ENCODE assay signal across 8 cellular contexts in the genomic region with DNA sequence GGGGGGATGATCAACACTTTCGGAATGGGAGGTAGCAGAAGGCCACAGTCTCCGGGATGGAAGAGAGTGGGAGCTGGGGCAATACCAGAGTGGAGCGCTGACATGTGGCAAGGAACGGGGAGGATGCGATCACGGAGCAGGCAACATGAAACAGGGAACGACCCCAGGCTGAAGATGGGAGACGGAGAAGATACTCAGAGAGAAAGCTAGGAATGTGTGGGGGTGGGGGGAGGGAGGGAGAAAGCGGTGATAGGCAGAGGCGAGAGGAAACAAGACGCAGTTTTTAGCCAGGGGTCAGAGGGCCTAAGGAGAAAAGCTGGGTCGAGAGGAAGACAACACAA. TPM values are rescaled to one million over a fixed set of nuclear protein-coding genes. Genes with fewer than 3 reads are reported as not detected.
DNase-seq lines count a peak whose midpoint lies in the region; TF ChIP-seq lines count a peak whose summit lies in the region.

No MANE protein-coding gene starts in this region.

- H3K4me3 ChIP-seq in MG63, result peak overlapping the region; percentile 86
- peak overlapping the region; percentile 87 to 99 for H3K4me3 ChIP-seq in duodenal mucosa (ENCODE audit: low read depth in 1 of 2, low read length in 2 of 2)
- peak overlapping the region; percentile 75 to 96 for H3K4me3 ChIP-seq in mesenchymal stem cell (ENCODE audit: insufficient read depth in 1 of 2, low read depth in 1 of 2, low read length in 2 of 2)

- H2AK5ac ChIP-seq in mesenchymal stem cell (ENCODE audit: low read length, severe bottlenecking), result no peak overlapping the region

- peak overlapping the region; percentile 26 to 99 for H3K4ac ChIP-seq in mesenchymal stem cell (ENCODE audit: low read depth in 1 of 2, low read length in 2 of 2)

- H3K4me1 Mint-ChIP-seq in chondrocyte (ENCODE audit: low read depth), result peaks cover 29% of the 10 kb centered on the region

- peak overlapping the region; percentile 91 for H4K91ac ChIP-seq in mesenchymal stem cell (ENCODE audit: low read length)

- H3K4me1 ChIP-seq in duodenal mucosa (ENCODE audit: control insufficient read depth in 1 of 2, insufficient read depth in 2 of 2, low read length in 2 of 2), result peaks cover 16 to 28% of the 10 kb centered on the region in 2 donors
- no peaks in the 10 kb centered on the region for H3K4me1 ChIP-seq in mesenchymal stem cell (ENCODE audit: control insufficient read depth, insufficient read depth, low read depth, low read length)

- H2BK5ac ChIP-seq in mesenchymal stem cell (ENCODE audit: low read depth, low read length, poor library complexity, severe bottlenecking), result peak overlapping the region; percentile 67

- peaks cover 5% of the 10 kb centered on the region for H3K79me1 ChIP-seq in mesenchymal stem cell (replicated peaks; ENCODE audit: low read length, poor library complexity, severe bottlenecking)

- H3K18ac ChIP-seq in mesenchymal stem cell (ENCODE audit: low read depth in 1 of 2, low read length in 2 of 2), result peak overlapping the region; percentile 10 to 99

- H3K27me3 ChIP-seq in MG63, result no peaks in the 10 kb centered on the region
- no peaks in the 10 kb centered on the region for H3K27me3 ChIP-seq in duodenal mucosa (ENCODE audit: control insufficient read depth in 1 of 2, insufficient read depth in 2 of 2, low read length in 2 of 2)
- no peaks in the 10 kb centered on the region for H3K27me3 ChIP-seq in mesenchymal stem cell (ENCODE audit: control insufficient read depth in 1 of 2, insufficient read depth in 1 of 2, low read length in 2 of 2)

- no peaks in the 10 kb centered on the region for H3K27me3 Mint-ChIP-seq in chondrocyte (ENCODE audit: low read depth)

- H3K14ac ChIP-seq in mesenchymal stem cell (ENCODE audit: low read length in 2 of 2), result peak overlapping the region in 1 of 2 experiments; percentile 98

- DNase-seq in stimulated activated CD4-positive, alpha-beta T cell treated with anti-CD3 and anti-CD28 coated beads, Interleukin-12 subunit alpha, Interleukin-12 subunit beta, amount 100 ng/mL, for 4 hours, result peak; percentile 2
- no peak for DNase-seq in stimulated activated CD4-positive, alpha-beta T cell treated with anti-CD3 and anti-CD28 coated beads, Interleukin-4, amount 100 ng/mL, for 1 hour
- DNase-seq in MG63 (peak; percentile 12), mesenchymal stem cell (peak; percentile 55), chondrocyte (ENCODE audit: low spot score) (no peak), SKM-1 (lab: John Stamatoyannopoulos, UW; ENCODE audit: unreplicated experiment) (no peak), NCI-H1105 treated with DMSO at 0.1 percent for 48 hours (lab: John Stamatoyannopoulos, UW) (no peak)

- H4K8ac ChIP-seq in mesenchymal stem cell (ENCODE audit: low read length), result peak overlapping the region; percentile 69

- H2BK12ac ChIP-seq in mesenchymal stem cell (ENCODE audit: low read length in 2 of 2), result peak overlapping the region in 1 of 2 experiments; percentile 64

- H3K36me3 ChIP-seq in MG63 (peaks cover 43% of the 10 kb centered on the region), duodenal mucosa (ENCODE audit: control insufficient read depth in 1 of 2, insufficient read depth in 2 of 2, low read length in 2 of 2) (peaks cover 0 to 7% of the 10 kb centered on the region in 2 donors), mesenchymal stem cell (ENCODE audit: control insufficient read depth in 1 of 2, insufficient read depth in 2 of 2, low read depth in 1 of 2, low read length in 2 of 2) (peaks cover 3 to 32% of the 10 kb centered on the region in 2 experiments)

- H2BK120ac ChIP-seq in mesenchymal stem cell (ENCODE audit: low read depth, low read length), result peak overlapping the region; percentile 11

- peak overlapping the region; percentile 81 for H3K4me2 ChIP-seq in mesenchymal stem cell (ENCODE audit: low read length, poor library complexity, severe bottlenecking)

- H3K9me3 ChIP-seq in MG63 (no peaks in the 10 kb centered on the region; the same call in 1 of the 2 replicates), duodenal mucosa (ENCODE audit: control insufficient read depth in 1 of 2, low read length in 2 of 2) (no peaks in the 10 kb centered on the region), mesenchymal stem cell (ENCODE audit: control insufficient read depth, low read length) (no peaks in the 10 kb centered on the region)

- peak overlapping the region in 1 of 2 experiments; percentile 95 for H3K23ac ChIP-seq in mesenchymal stem cell (ENCODE audit: low read length in 2 of 2)

- peak overlapping the region; percentile 97 to 98 for H3K9ac ChIP-seq in duodenal mucosa (ENCODE audit: low read depth in 1 of 2, low read length in 2 of 2)
- peak overlapping the region; percentile 98 for H3K9ac ChIP-seq in mesenchymal stem cell (ENCODE audit: low read length)

- peaks cover 15% of the 10 kb centered on the region for H3K36me3 Mint-ChIP-seq in chondrocyte (ENCODE audit: low read depth)

- WGBS in mesenchymal stem cell, result 2% methylated on average over 12 of the region's 12 CpGs

- no peak for TF ChIP-seq CTCF in chondrocyte (IDR thresholded peaks at IDR 0.05)

- no peak overlapping the region for H3K4me3 Mint-ChIP-seq in chondrocyte (ENCODE audit: unreplicated experiment)

- no peaks in the 10 kb centered on the region for H3K9me3 Mint-ChIP-seq in chondrocyte (ENCODE audit: low read depth)

- H2AFZ ChIP-seq in mesenchymal stem cell (ENCODE audit: low read depth, low read length), result peak overlapping the region; percentile 46

- H3K27ac Mint-ChIP-seq in chondrocyte (ENCODE audit: unreplicated experiment), result no peak overlapping the region

- H3K27ac ChIP-seq in duodenal mucosa (ENCODE audit: low read depth, low read length), result peak overlapping the region; percentile 75
- peak overlapping the region; percentile 80 for H3K27ac ChIP-seq in mesenchymal stem cell (ENCODE audit: low read length, poor library complexity, severe bottlenecking)

- no peak overlapping the region for H2BK15ac ChIP-seq in mesenchymal stem cell (ENCODE audit: low read depth, poor library complexity, severe bottlenecking)

RNA-seq across cellular contexts. Expression of a gene that starts 0.6 kb away (rescaled TPM):
- 16.3 and 16.8 TPM in 2 replicates for total RNA-seq in MG63 (2014; rRNA removed; shearing (Covaris generic); ENCODE audit: low replicate concordance)
- 14.5 TPM for polyA plus RNA-seq in mesenchymal stem cell (2013, experiment 1 of 2)
- 14.2 TPM for polyA plus RNA-seq in mesenchymal stem cell (2013, experiment 2 of 2)
- total RNA-seq in chondrocyte, result 47.5 to 55.7 TPM (median 48.2 TPM) in 3 replicates

Comparison
In these comparisons a context has a peak if more than half of its experiments do, and no peak if none do; other contexts are left out.
1. DNase-seq: peak in stimulated activated CD4-positive, alpha-beta T cell treated with anti-CD3 and anti-CD28 coated beads, Interleukin-12 subunit alpha, Interleukin-12 subunit beta, amount 100 ng/mL, for 4 hours (single experiment), MG63 (single experiment) and mesenchymal stem cell (single experiment); none in stimulated activated CD4-positive, alpha-beta T cell treated with anti-CD3 and anti-CD28 coated beads, Interleukin-4, amount 100 ng/mL, for 1 hour (single experiment), chondrocyte (single experiment), SKM-1 (single experiment) and NCI-H1105 treated with DMSO at 0.1 percent for 48 hours (single experiment).
2. Peak in every context shown above with its lines, with median percentiles within 50 percentile points of each other: H3K4me3 ChIP-seq.